ENCODE assay signal across 8 cellular contexts in genomic region chr15:41940441-41940857, GRCh38. TPM values are rescaled to one million over a fixed set of nuclear protein-coding genes. Genes with fewer than 3 reads are reported as not detected.
DNase-seq lines count a peak whose midpoint lies in the region; ATAC-seq, FAIRE-seq and TF ChIP-seq lines count a peak whose summit lies in the region.

No MANE protein-coding gene starts in this region.

- no peak for FAIRE-seq in GM12892 (lab: Jason Lieb, UNC)

- DNase-seq in Right ventricle myocardium superior (peak; percentile 35), left ventricle myocardium superior (no peak), iris pigment epithelial cell (ENCODE audit: low read depth) (peak; percentile 85), ureter (ENCODE audit: low spot score) (peak; percentile 31), foreskin melanocyte (no peak), inferior parietal cortex (ENCODE audit: extremely low spot score) (no peak), GM12892 (ENCODE audit: insufficient read length) (no peak)
- peak; percentile 18 for DNase-seq in activated effector memory CD4-positive, alpha-beta T cell treated with Interleukin-2 at 50 U/mL for 16 hours

- no peak for TF ChIP-seq POLR2A in GM12892 (IDR thresholded peaks at IDR 0.05; ENCODE audit: low read depth, low read length)

- ATAC-seq in Right ventricle myocardium superior (ENCODE audit: poor library complexity) (no peak), left ventricle myocardium superior (no peak)

- intact Hi-C loops in Right ventricle myocardium superior (cut with DNase I) (no loop called here), left ventricle myocardium superior (cut with micrococcal nuclease) (no loop called here)

RNA-seq across cellular contexts. Expression of gene EHD4, which starts 31.9 kb away (rescaled TPM):
- total RNA-seq in Right ventricle myocardium superior, result 47.2 TPM
- 53.5 TPM for total RNA-seq in left ventricle myocardium superior
- 64.1 TPM for total RNA-seq in ureter
- polyA plus RNA-seq in GM12892 (2012; ENCODE audit: missing spikeins), result 19.9 TPM

RNA-seq across cellular contexts. Expression of gene SPTBN5, which starts 46.6 kb away (rescaled TPM):
- total RNA-seq in Right ventricle myocardium superior (3.4 TPM), left ventricle myocardium superior (3.6 TPM), ureter (11.9 TPM)
- polyA plus RNA-seq in GM12892 (2012; ENCODE audit: missing spikeins), result 0.04 TPM

Comparison
In these comparisons a context has a peak if more than half of its experiments do, and no peak if none do; other contexts are left out.
1. DNase-seq: peak in Right ventricle myocardium superior (single experiment), activated effector memory CD4-positive, alpha-beta T cell treated with Interleukin-2 at 50 U/mL for 16 hours (single experiment), iris pigment epithelial cell (single experiment) and ureter (single experiment); none in left ventricle myocardium superior (single experiment), foreskin melanocyte (single experiment), inferior parietal cortex (single experiment) and GM12892 (single experiment).